Comparison of ENCODE assay signal across 15 cellular contexts in the genomic region with DNA sequence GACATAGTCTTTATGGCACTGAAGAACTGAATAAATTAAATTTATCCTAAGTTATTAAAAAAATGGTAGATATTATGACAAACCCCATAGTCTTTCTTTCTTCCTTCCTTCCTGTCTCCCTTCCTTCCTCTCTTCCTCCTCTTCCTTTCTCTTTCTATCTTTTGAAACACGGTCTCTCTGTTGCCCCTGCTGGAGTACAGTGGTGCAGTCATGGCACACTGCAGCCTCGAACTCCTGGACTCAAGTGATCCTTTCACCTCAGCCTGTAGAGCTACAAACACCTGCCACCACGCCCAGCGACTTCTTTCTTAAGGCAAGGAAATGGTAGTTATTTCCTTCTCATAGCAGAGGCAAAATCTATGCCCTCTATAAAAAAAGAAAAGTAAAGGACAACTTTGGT.
"Had no signal": no experiment of that assay in that cellular context is flagged by ENCODE, and none has a peak within 500 bp of the region (broad histone marks: within the 10 kb centered on the region; RNA-seq: fewer than 3 reads in every experiment).

No MANE protein-coding gene starts in this region.

- H3K4me1 ChIP-seq: ascending aorta, left ventricle myocardium inferior, sigmoid colon, suprapubic skin had no signal

- H3K36me3 ChIP-seq: ascending aorta, left ventricle myocardium inferior, sigmoid colon, suprapubic skin had no signal

- H3K27ac Mint-ChIP-seq: activated CD8-positive, alpha-beta T cell treated with anti-CD3 and anti-CD28 coated beads for 36 hours; activated T-helper 1 cell treated with anti-CD3 and anti-CD28 coated beads, Interleukin-12 subunit alpha, Interleukin-12 subunit beta, Interleukin-2, Interleukin-4 antibody, amounts not matched to agents 30 ng/mL and 10 ng/mL and 1 ng/mL, durations not matched to agents 14 hours and 24 hours and 36 hours; memory B cell; nephron had no signal

- H3K4me3 Mint-ChIP-seq: activated CD8-positive, alpha-beta T cell treated with anti-CD3 and anti-CD28 coated beads for 36 hours; activated T-helper 1 cell treated with anti-CD3 and anti-CD28 coated beads, Interleukin-12 subunit alpha, Interleukin-12 subunit beta, Interleukin-2, Interleukin-4 antibody, amounts not matched to agents 30 ng/mL and 10 ng/mL and 1 ng/mL, durations not matched to agents 14 hours and 24 hours and 36 hours; memory B cell; nephron had no signal

- H3K9me3 Mint-ChIP-seq: activated CD8-positive, alpha-beta T cell treated with anti-CD3 and anti-CD28 coated beads for 36 hours; activated T-helper 1 cell treated with anti-CD3 and anti-CD28 coated beads, Interleukin-12 subunit alpha, Interleukin-12 subunit beta, Interleukin-2, Interleukin-4 antibody, amounts not matched to agents 30 ng/mL and 10 ng/mL and 1 ng/mL, durations not matched to agents 14 hours and 24 hours and 36 hours; nephron had no signal

- H3K9me3 ChIP-seq: ascending aorta, left ventricle myocardium inferior, sigmoid colon, suprapubic skin had no signal

- H3K27ac ChIP-seq: ascending aorta, hepatocyte, left ventricle myocardium inferior, sigmoid colon, suprapubic skin had no signal

- H3K36me3 Mint-ChIP-seq: memory B cell had no signal

- H3K27me3 ChIP-seq: ascending aorta, hepatocyte, sigmoid colon, suprapubic skin had no signal

- H3K4me3 ChIP-seq: ascending aorta, hepatocyte, left ventricle myocardium inferior, sigmoid colon, suprapubic skin had no signal

- H3K4me1 Mint-ChIP-seq: nephron had no signal

- DNase-seq: activated CD8-positive, alpha-beta memory T cell treated with anti-CD3 and anti-CD28 coated beads, Interleukin-2, amount 50 U/mL, for 48 hours; activated CD8-positive, alpha-beta T cell treated with anti-CD3 and anti-CD28 coated beads for 36 hours; activated naive CD4-positive, alpha-beta T cell; kidney; left ventricle myocardium inferior; sigmoid colon; stimulated activated CD4-positive, alpha-beta T cell treated with anti-CD3 and anti-CD28 coated beads, Interleukin-2, amount 100 ng/mL, for 48 hours; stimulated activated naive CD8-positive, alpha-beta T cell treated with anti-CD3 and anti-CD28 coated beads, Interleukin-15, Interleukin-2, amounts not matched to agents 100 U/mL and 50 U/mL, for 24 hours; T-helper 9 cell had no signal
